ENCODE assay signal across 35 cellular contexts in genomic region chr12:100493371-100494012, GRCh38. TPM values are rescaled to one million over a fixed set of nuclear protein-coding genes. Genes with fewer than 3 reads are reported as not detected.
"Had no signal": no experiment of that assay in that cellular context is flagged by ENCODE, and none has a peak within 500 bp of the region (broad histone marks: within the 10 kb centered on the region; RNA-seq: fewer than 3 reads in every experiment).

No MANE protein-coding gene starts in this region.

- H3K36me3 Mint-ChIP-seq: activated naive CD8-positive, alpha-beta T cell; brain; natural killer cell treated with Interleukin-12 subunit alpha and Interleukin-12 subunit beta and Interleukin-15 and Interleukin-18, amount 100 ng/mL, for 72 hours; stimulated activated effector memory CD8-positive, alpha-beta T cell treated with anti-CD3 and anti-CD28 coated beads, Interleukin-12 subunit alpha, Interleukin-12 subunit beta, amount 100 ng/mL, for 72 hours; type B pancreatic cell had no signal

- ATAC-seq: heart left ventricle; natural killer cell treated with Interleukin-12 subunit alpha and Interleukin-12 subunit beta and Interleukin-15 and Interleukin-18, amount 100 ng/mL, for 72 hours; sciatic nerve; stimulated activated effector memory CD8-positive, alpha-beta T cell treated with anti-CD3 and anti-CD28 coated beads, Interleukin-12 subunit alpha, Interleukin-12 subunit beta, amount 100 ng/mL, for 72 hours had no signal

- H3K27ac ChIP-seq: ascending aorta, heart left ventricle, left ventricle myocardium inferior, skin epidermis, thoracic aorta, vagina, VCaP had no signal

- H3K4me3 ChIP-seq: ascending aorta, heart left ventricle, left ventricle myocardium inferior, lung, skin epidermis, thoracic aorta, vagina had no signal

- H3K27ac Mint-ChIP-seq: activated naive CD8-positive, alpha-beta T cell; brain; natural killer cell treated with Interleukin-12 subunit alpha and Interleukin-12 subunit beta and Interleukin-15 and Interleukin-18, amount 100 ng/mL, for 72 hours; stimulated activated effector memory CD8-positive, alpha-beta T cell treated with anti-CD3 and anti-CD28 coated beads, Interleukin-12 subunit alpha, Interleukin-12 subunit beta, amount 100 ng/mL, for 72 hours; stimulated activated naive CD8-positive, alpha-beta T cell treated with anti-CD3 and anti-CD28 coated beads, Interleukin-15, Interleukin-2, amounts not matched to agents 100 ng/mL and 50 ng/mL, for 24 hours; T-helper 1 cell treated with Interleukin-12 subunit alpha and Interleukin-12 subunit beta and Interleukin-4 antibody, amounts not matched to agents 30 μg/mL and 1 μg/mL, for 36 hours; type B pancreatic cell had no signal

- H3K36me3 ChIP-seq: ascending aorta, heart left ventricle, left ventricle myocardium inferior, thoracic aorta, vagina had no signal

- H3K27me3 ChIP-seq: ascending aorta, heart left ventricle, vagina had no signal

- H3K4me1 Mint-ChIP-seq: brain; stimulated activated effector memory CD8-positive, alpha-beta T cell treated with anti-CD3 and anti-CD28 coated beads, Interleukin-12 subunit alpha, Interleukin-12 subunit beta, amount 100 ng/mL, for 72 hours had no signal

- FAIRE-seq: TTC549 had no signal

- H3K9me3 Mint-ChIP-seq: brain; natural killer cell treated with Interleukin-12 subunit alpha and Interleukin-12 subunit beta and Interleukin-15 and Interleukin-18, amount 100 ng/mL, for 72 hours; stimulated activated effector memory CD8-positive, alpha-beta T cell treated with anti-CD3 and anti-CD28 coated beads, Interleukin-12 subunit alpha, Interleukin-12 subunit beta, amount 100 ng/mL, for 72 hours; stimulated activated naive CD8-positive, alpha-beta T cell treated with anti-CD3 and anti-CD28 coated beads, Interleukin-15, Interleukin-2, amounts not matched to agents 100 ng/mL and 50 ng/mL, for 24 hours; T-helper 1 cell treated with Interleukin-12 subunit alpha and Interleukin-12 subunit beta and Interleukin-4 antibody, amounts not matched to agents 30 μg/mL and 1 μg/mL, for 36 hours; type B pancreatic cell had no signal

- H3K4me3 Mint-ChIP-seq: activated naive CD8-positive, alpha-beta T cell; brain; natural killer cell treated with Interleukin-12 subunit alpha and Interleukin-12 subunit beta and Interleukin-15 and Interleukin-18, amount 100 ng/mL, for 72 hours; stimulated activated effector memory CD8-positive, alpha-beta T cell treated with anti-CD3 and anti-CD28 coated beads, Interleukin-12 subunit alpha, Interleukin-12 subunit beta, amount 100 ng/mL, for 72 hours; stimulated activated naive CD8-positive, alpha-beta T cell treated with anti-CD3 and anti-CD28 coated beads, Interleukin-15, Interleukin-2, amounts not matched to agents 100 ng/mL and 50 ng/mL, for 24 hours; T-helper 1 cell treated with Interleukin-12 subunit alpha and Interleukin-12 subunit beta and Interleukin-4 antibody, amounts not matched to agents 30 μg/mL and 1 μg/mL, for 36 hours; type B pancreatic cell had no signal

- H3K4me1 ChIP-seq: ascending aorta, vagina had no signal

- H3K27me3 Mint-ChIP-seq: brain, type B pancreatic cell had no signal

- DNase-seq: activated CD4-positive, alpha-beta T cell treated with anti-CD3 and anti-CD28 coated beads for 4 hours; activated CD4-positive, alpha-beta T cell treated with anti-CD3 and anti-CD28 coated beads, Interleukin-2, amount 50 U/mL, for 4 hours; activated effector memory CD4-positive, alpha-beta T cell treated with Interleukin-2 at 50 U/mL for 16 hours; activated naive CD4-positive, alpha-beta T cell treated with Interleukin-2 at 50 U/mL for 16 hours; effector CD8-positive, alpha-beta T cell; foreskin fibroblast; heart left ventricle; kidney glomerular epithelial cell; left ventricle myocardium inferior; mesendoderm; posterior cingulate gyrus; retina; stimulated activated CD4-positive, alpha-beta T cell treated with anti-CD3 and anti-CD28 coated beads, Interleukin-4, amount 100 ng/mL, for 24 hours; SW 1271; T-helper 9 cell had no signal

- H3K9me3 ChIP-seq: ascending aorta, heart left ventricle, left ventricle myocardium inferior, thoracic aorta, vagina had no signal

RNA-seq across cellular contexts. Expression of gene NR1H4, which starts 19.8 kb away (rescaled TPM):
- total RNA-seq: cardiac septum; fibroblast of lung; heart left ventricle; left ventricle myocardium inferior; myocyte; natural killer cell treated with Interleukin-12 subunit alpha and Interleukin-12 subunit beta and Interleukin-15 and Interleukin-18, amount 100 ng/mL, for 72 hours; osteoblast; subcutaneous adipose tissue; vagina had no signal
- polyA plus RNA-seq: fibroblast of lung, heart left ventricle had no signal
